18 cellular contexts compared by ENCODE assay signal in genomic region chr11:113529606-113530005, GRCh38. TPM values are rescaled to one million over a fixed set of nuclear protein-coding genes. Genes with fewer than 3 reads are reported as not detected.
DNase-seq lines count a peak whose midpoint lies in the region; ATAC-seq, FAIRE-seq and TF ChIP-seq lines count a peak whose summit lies in the region.
"Had no signal": no experiment of that assay in that cellular context is flagged by ENCODE, and none has a peak within 500 bp of the region (broad histone marks: within the 10 kb centered on the region; RNA-seq: fewer than 3 reads in every experiment).

No MANE protein-coding gene starts in this region.

- no peak overlapping the region for H3K27ac ChIP-seq in K562 (ENCODE audit: extremely low read depth, low read depth, low read length)
- no peak overlapping the region for H3K27ac ChIP-seq in trophoblast cell (ENCODE audit: low read depth, low read length)
- H3K27ac ChIP-seq in effector memory CD4-positive, alpha-beta T cell (ENCODE audit: insufficient read depth, low read length, poor library complexity, severe bottlenecking) = no peak overlapping the region
- H3K27ac ChIP-seq: 22Rv1, BLaER1 had no signal

- peaks cover 0 to 10% of the 10 kb centered on the region in 2 experiments; a peak in 3 of 5 replicates for H3K27me3 ChIP-seq in K562 (ENCODE audit: control insufficient read depth in 2 of 2, insufficient read depth in 2 of 2, low read length in 2 of 2)
- no peaks in the 10 kb centered on the region for H3K27me3 ChIP-seq in trophoblast cell (ENCODE audit: insufficient read depth, low read length)
- H3K27me3 ChIP-seq in effector memory CD4-positive, alpha-beta T cell (replicated peaks; ENCODE audit: control insufficient read depth, insufficient read depth, low read length, poor library complexity, severe bottlenecking) = peaks cover 3% of the 10 kb centered on the region
- H3K27me3 ChIP-seq: BLaER1 had no signal

- no peak overlapping the region for H3K4ac ChIP-seq in trophoblast cell (ENCODE audit: low read depth, low read length)

- H3K79me2 ChIP-seq in K562 (ENCODE audit: control insufficient read depth, insufficient read depth, low read length) (no peaks in the 10 kb centered on the region), trophoblast cell (ENCODE audit: control insufficient read depth, insufficient read depth, low read length, poor library complexity) (no peaks in the 10 kb centered on the region)

- no peaks in the 10 kb centered on the region for H3K79me1 ChIP-seq in trophoblast cell (ENCODE audit: low read length)

- H3K23ac ChIP-seq in trophoblast cell (ENCODE audit: low read length) = no peak overlapping the region

- H2BK120ac ChIP-seq in trophoblast cell (ENCODE audit: insufficient read depth, low read length, poor library complexity) = no peak overlapping the region

- BruUV-seq in K562 (replicated peaks; lab: Mats Ljungman, UMichigan) = no TSS peak

- H4K8ac ChIP-seq in trophoblast cell (ENCODE audit: low read depth, low read length) = no peak overlapping the region

- H3K36me3 ChIP-seq in K562 (ENCODE audit: control insufficient read depth, insufficient read depth, low read length) = no peaks in the 10 kb centered on the region
- H3K36me3 ChIP-seq in trophoblast cell (ENCODE audit: control insufficient read depth in 1 of 2, insufficient read depth in 2 of 2, low read length in 2 of 2) = no peaks in the 10 kb centered on the region
- H3K36me3 ChIP-seq in effector memory CD4-positive, alpha-beta T cell (ENCODE audit: control insufficient read depth, insufficient read depth, low read length) = no peaks in the 10 kb centered on the region
- H3K36me3 ChIP-seq: BLaER1 had no signal

- H4K20me1 ChIP-seq in K562 (replicated peaks; ENCODE audit: control insufficient read depth, insufficient read depth, low read length) = no peaks in the 10 kb centered on the region
- H4K20me1 ChIP-seq: BLaER1 had no signal

- no peak for TF ChIP-seq CTCF in K562 (IDR thresholded peaks at IDR 0.05 in 2 of 3, conservative IDR thresholded peaks at IDR 0.05 in 1 of 3; ENCODE audit: insufficient read depth in 2 of 3, low read depth in 1 of 3, low read length in 3 of 3)

- no peak overlapping the region for H4K12ac ChIP-seq in trophoblast cell (ENCODE audit: low read depth, low read length)

- FAIRE-seq in K562 (lab: Jason Lieb, UNC) = no peak

- H3K18ac ChIP-seq in trophoblast cell (ENCODE audit: low read length) = no peak overlapping the region

- no peak overlapping the region for H3K4me3 ChIP-seq in K562
- no peak overlapping the region for H3K4me3 ChIP-seq in trophoblast cell (ENCODE audit: low read depth, low read length)
- H3K4me3 ChIP-seq in effector memory CD4-positive, alpha-beta T cell (ENCODE audit: insufficient read depth, low read depth, low read length, poor library complexity, severe bottlenecking) = no peak overlapping the region
- H3K4me3 ChIP-seq: BLaER1 had no signal

- no peak overlapping the region for H2BK12ac ChIP-seq in trophoblast cell (ENCODE audit: low read length)

- H2AFZ ChIP-seq in K562 (ENCODE audit: low read depth, low read length) (no peak overlapping the region), trophoblast cell (ENCODE audit: insufficient read depth, low read length, poor library complexity) (no peak overlapping the region)

- H2AK5ac ChIP-seq in trophoblast cell (ENCODE audit: low read length) = no peak overlapping the region

- 5% methylated on average over 1 of the region's 1 CpG for WGBS in K562 (ENCODE audit: insufficient coverage, low coverage, missing lambda C conversion rate)
- WGBS in trophoblast cell (ENCODE audit: extremely low coverage, insufficient coverage, insufficient read length) = no CpG with 5 or more reads among the region's 1 CpG

- H4K91ac ChIP-seq in trophoblast cell (ENCODE audit: low read depth, low read length) = no peak overlapping the region

- H3K9me3 ChIP-seq in K562 (replicated peaks; ENCODE audit: control insufficient read depth, insufficient read depth, low read depth, low read length) = no peaks in the 10 kb centered on the region
- no peaks in the 10 kb centered on the region for H3K9me3 ChIP-seq in trophoblast cell (ENCODE audit: insufficient read depth, low read depth, low read length)
- H3K9me3 ChIP-seq in effector memory CD4-positive, alpha-beta T cell (ENCODE audit: control insufficient read depth, low read length) = no peaks in the 10 kb centered on the region
- H3K9me3 ChIP-seq: BLaER1 had no signal

- TF ChIP-seq EP300 in K562 (IDR thresholded peaks at IDR 0.05; ENCODE audit: low read length) = no peak

- no peak overlapping the region for H2BK5ac ChIP-seq in trophoblast cell (ENCODE audit: low read depth, low read length, poor library complexity)

- peak; percentile 43; the same call in 2 of the 3 replicates for ATAC-seq in K562
- ATAC-seq in GM21360 (IDR thresholded peaks at IDR 0.05; ENCODE audit: unreplicated experiment) = no peak

- no peak overlapping the region for H3K14ac ChIP-seq in trophoblast cell (ENCODE audit: low read length)

- CTCF ChIA-PET in K562 (lab: Yijun Ruan, JAX; ENCODE audit: low intra/inter-chr PET ratio) = no interaction called here

- DNase-seq in DMS 273 (lab: John Stamatoyannopoulos, UW; ENCODE audit: unreplicated experiment) (peak; percentile 11), DMS 273 treated with DMSO at 0.1 percent for 48 hours (lab: John Stamatoyannopoulos, UW) (no peak), NCI-H524 treated with DMSO at 0.1 percent for 48 hours (lab: John Stamatoyannopoulos, UW) (peak; percentile 94), K562 (ENCODE audit: extremely low read depth in 1 of 4, low spot score in 3 of 4) (no peak), trophoblast cell (peak; percentile 10 to 16), DMS153 treated with DMSO at 0.1 percent for 48 hours (lab: John Stamatoyannopoulos, UW; ENCODE audit: unreplicated experiment) (no peak)
- DNase-seq in effector memory CD4-positive, alpha-beta T cell = no peak
- DNase-seq: CD8-positive, alpha-beta memory T cell; HCEC 1CT; IMR-90; NCI-H1417 treated with DMSO at 0.1 percent for 48 hours; NCI-H2029; NK-92 treated with Interleukin-12 subunit alpha and Interleukin-12 subunit beta, amount 100 ng/mL, for 24 hours; OCI-M1 had no signal

- H3K4me2 ChIP-seq in K562 (ENCODE audit: insufficient read depth, low read length) (no peak overlapping the region), trophoblast cell (ENCODE audit: low read length) (no peak overlapping the region)
- H3K4me2 ChIP-seq: BLaER1 had no signal

- H3K4me1 ChIP-seq in K562 (replicated peaks in 1 of 2; ENCODE audit: control insufficient read depth in 2 of 2, insufficient read depth in 2 of 2, low read length in 2 of 2) (no peaks in the 10 kb centered on the region; a peak in 1 of 5 replicates), trophoblast cell (ENCODE audit: control insufficient read depth in 1 of 2, insufficient read depth in 2 of 2, low read length in 2 of 2) (peaks cover 5 to 10% of the 10 kb centered on the region in 2 experiments)
- no peaks in the 10 kb centered on the region for H3K4me1 ChIP-seq in effector memory CD4-positive, alpha-beta T cell (ENCODE audit: control insufficient read depth, insufficient read depth, low read length, poor library complexity, severe bottlenecking)
- H3K4me1 ChIP-seq: BLaER1 had no signal

- in situ Hi-C loops in K562 (cut with MboI) = loop anchor here (25.0 kb wide), 1 partner anchor 217 kb away; the partner anchor contains the start of gene TTC12

- intact Hi-C loops in K562 (cut with micrococcal nuclease) = loop anchor here (5.0 kb wide), 1 partner anchor 203 kb away; no protein-coding TSS in a partner anchor

- H3K9ac ChIP-seq in K562 (ENCODE audit: insufficient read depth in 1 of 2, low read depth in 2 of 2, low read length in 2 of 2) (no peak overlapping the region), trophoblast cell (ENCODE audit: low read length) (no peak overlapping the region)
- H3K9ac ChIP-seq: BLaER1 had no signal

- POLR2A ChIA-PET in K562 (lab: Yijun Ruan, JAX) = no interaction called here

- no peak for TF ChIP-seq RAD21 in K562 (CRISPR knock-in tag; conservative IDR thresholded peaks at IDR 0.05 in 1 of 2, IDR thresholded peaks at IDR 0.05 in 1 of 2)

- no peak for TF ChIP-seq POLR2A in K562 (conservative IDR thresholded peaks at IDR 0.05)

- H3K9me1 ChIP-seq in K562 (ENCODE audit: control insufficient read depth, insufficient read depth, low read length) = no peaks in the 10 kb centered on the region

TF ChIP-seq in K562, 482 proteins besides CTCF, POLR2A, EP300 and RAD21 (continues in another document):
- TF ChIP-seq USF2 (CRISPR knock-in tag; IDR thresholded peaks at IDR 0.05) = 0 out of 2 replicates have a peak, but pooled peaks have one; percentile 36

RNA-seq across cellular contexts. Expression of gene DRD2, which starts 54.4 kb away (rescaled TPM):
- not detected in 2 replicates for total RNA-seq in K562 (2011; cell fraction: chromatin; rRNA removed; ENCODE audit: low replicate concordance)
- not detected in 2 replicates for total RNA-seq in K562 (2011; cell fraction: nucleolus; rRNA removed)
- total RNA-seq in K562 (2011; cell fraction: nucleoplasm; rRNA removed) = not detected in 2 replicates
- total RNA-seq in K562 (2014; rRNA removed) = not detected in 2 replicates
- not detected in 2 replicates for total RNA-seq in K562 (2014; rRNA removed; fragmentation: Illumina TruSeq; extraction: Trizol)
- not detected in 2 replicates for total RNA-seq in K562 (2015; rRNA removed; fragmentation: Illumina TruSeq; extraction: Trizol)
- total RNA-seq in K562 (2021) = not detected in 2 replicates
- not detected in 2 replicates for polyA plus RNA-seq in K562 (2011; rRNA removed)
- 0.25 TPM in 1 of 2 replicates, not detected in the other for polyA plus RNA-seq in K562 (2011; cell fraction: cytosol; rRNA removed)
- polyA plus RNA-seq in K562 (2011; cell fraction: nucleus; rRNA removed) = 0.20 and 0.61 TPM in 2 replicates
- polyA plus RNA-seq in K562 (2012) = 0.07 TPM in 1 of 2 replicates, not detected in the other
- not detected in 2 replicates for polyA plus RNA-seq in K562 (2014; fragmentation: Illumina TruSeq; extraction: Trizol)
- not detected for polyA plus RNA-seq in K562 (2014; fragmentation: Nextera tagmentation; extraction: Ambion mirVana)
- polyA plus RNA-seq in K562 (2014; rRNA removed) = not detected in 2 replicates
- not detected in 2 replicates for polyA minus RNA-seq in K562 (2011; rRNA and poly(A)+ RNA removed)
- not detected in 2 replicates for polyA minus RNA-seq in K562 (2011; cell fraction: cytosol; rRNA and poly(A)+ RNA removed)
- polyA minus RNA-seq in K562 (2011; cell fraction: nucleus; rRNA and poly(A)+ RNA removed) = not detected in 2 replicates
- 10.0 and 10.4 TPM in 2 replicates for polyA plus RNA-seq in trophoblast cell (2013)
- total RNA-seq: CD8-positive, alpha-beta memory T cell; IMR-90; SK-MEL-5 had no signal
- polyA plus RNA-seq: CD8-positive, alpha-beta memory T cell; IMR-90 had no signal

Comparison
In these comparisons a context has a peak if more than half of its experiments do, and no peak if none do; other contexts are left out.
1. DNase-seq: peak in DMS 273 (single experiment), NCI-H524 treated with DMSO at 0.1 percent for 48 hours (single experiment) and trophoblast cell (2 of 2); none in DMS 273 treated with DMSO at 0.1 percent for 48 hours (single experiment), K562 (0 of 4), effector memory CD4-positive, alpha-beta T cell (0 of 3) and DMS153 treated with DMSO at 0.1 percent for 48 hours (single experiment).